Comparison of ENCODE assay signal across 8 cellular contexts in the genomic region with DNA sequence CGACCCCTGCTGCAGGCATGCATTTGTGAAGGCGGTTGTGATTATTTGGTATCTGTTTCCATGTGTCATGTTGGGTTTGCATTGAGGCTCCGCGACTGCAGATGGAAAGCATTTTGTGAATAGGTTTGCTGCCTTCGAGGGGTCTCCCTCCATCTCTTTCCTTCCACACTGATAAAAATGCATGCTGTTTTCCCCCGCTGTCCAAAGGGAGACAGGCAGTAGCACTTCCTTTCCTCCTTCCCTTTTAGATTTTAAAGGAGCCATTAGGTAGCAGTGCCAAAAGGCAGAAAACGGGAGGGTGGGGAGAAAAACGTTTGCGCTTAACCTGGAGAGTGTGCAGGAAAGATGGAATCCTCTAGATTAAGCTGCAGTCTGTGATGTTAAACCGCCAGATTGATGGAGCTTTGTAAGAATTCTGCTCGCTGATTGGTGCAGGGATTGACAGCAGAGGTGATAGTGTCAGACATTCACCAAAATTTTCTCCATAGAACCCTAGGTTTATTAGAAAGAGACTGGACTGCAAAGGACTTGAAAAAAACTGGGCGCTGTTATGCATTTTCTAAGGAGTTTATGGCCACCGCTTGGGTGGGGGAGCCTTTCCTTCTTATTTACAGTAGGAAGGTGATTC.
DNase-seq lines count a peak whose midpoint lies in the region; ATAC-seq and TF ChIP-seq lines count a peak whose summit lies in the region.

No MANE protein-coding gene starts in this region.

- DNase-seq in DMS153 (lab: John Stamatoyannopoulos, UW) (peak; percentile 29), DMS153 treated with DMSO at 0.1 percent for 48 hours (lab: John Stamatoyannopoulos, UW; ENCODE audit: unreplicated experiment) (no peak), NCI-H526 (lab: John Stamatoyannopoulos, UW) (peak; percentile 8 to 28), astrocyte of the spinal cord (ENCODE audit: low read depth, low spot score) (no peak), kidney glomerular epithelial cell (lab: John Stamatoyannopoulos, UW) (peak; percentile 54), NCI-H1436 (lab: John Stamatoyannopoulos, UW) (no peak)
- peak in 1 of 2 donors; percentile 24 for DNase-seq in stimulated activated naive CD8-positive, alpha-beta T cell treated with anti-CD3 and anti-CD28 coated beads, Interleukin-15, amount 100 ng/mL, for 72 hours

- TF ChIP-seq CTCF in astrocyte of the spinal cord (IDR thresholded peaks at IDR 0.05; ENCODE audit: low read depth, low read length) = no peak

- H3K27ac Mint-ChIP-seq in stimulated activated naive CD8-positive, alpha-beta T cell treated with anti-CD3 and anti-CD28 coated beads, Interleukin-15, amount 100 ng/mL, for 72 hours = peak overlapping the region; percentile 99

- no peak for ATAC-seq in stimulated activated naive CD8-positive, alpha-beta T cell treated with anti-CD3 and anti-CD28 coated beads, Interleukin-15, amount 100 ng/mL, for 72 hours
- ATAC-seq in HG02852 (IDR thresholded peaks at IDR 0.05; ENCODE audit: unreplicated experiment) = no peak

- H3K9me3 Mint-ChIP-seq in stimulated activated naive CD8-positive, alpha-beta T cell treated with anti-CD3 and anti-CD28 coated beads, Interleukin-15, amount 100 ng/mL, for 72 hours = no peaks in the 10 kb centered on the region

- no peaks in the 10 kb centered on the region for H3K27me3 Mint-ChIP-seq in stimulated activated naive CD8-positive, alpha-beta T cell treated with anti-CD3 and anti-CD28 coated beads, Interleukin-15, amount 100 ng/mL, for 72 hours

- peaks cover 75% of the 10 kb centered on the region for H3K4me1 Mint-ChIP-seq in stimulated activated naive CD8-positive, alpha-beta T cell treated with anti-CD3 and anti-CD28 coated beads, Interleukin-15, amount 100 ng/mL, for 72 hours

- H3K4me3 ChIP-seq in astrocyte of the spinal cord (ENCODE audit: low read depth, low read length) = peak overlapping the region; percentile 72

- peak overlapping the region; percentile 95 to 98 for H3K4me3 Mint-ChIP-seq in stimulated activated naive CD8-positive, alpha-beta T cell treated with anti-CD3 and anti-CD28 coated beads, Interleukin-15, amount 100 ng/mL, for 72 hours

- in situ Hi-C loops in astrocyte of the spinal cord (cut with HindIII; ENCODE audit: low sequenced_read_pairs) = no loop called here

Comparison
In these comparisons a context has a peak if more than half of its experiments do, and no peak if none do; other contexts are left out.
1. DNase-seq: peak in DMS153 (single experiment), NCI-H526 (2 of 2) and kidney glomerular epithelial cell (single experiment); none in DMS153 treated with DMSO at 0.1 percent for 48 hours (single experiment), astrocyte of the spinal cord (single experiment) and NCI-H1436 (single experiment).